8 cellular contexts compared by ENCODE assay signal in genomic region chr7:135335628-135336139, GRCh38.
DNase-seq lines count a peak whose midpoint lies in the region; ATAC-seq and TF ChIP-seq lines count a peak whose summit lies in the region.

No MANE protein-coding gene starts in this region.

- CTCF ChIA-PET in activated naive CD4-positive, alpha-beta T cell treated with anti-CD3 and anti-CD28 coated beads for 36 hours (lab: Charles Lee): interaction anchor here (0.5 to 3.4 kb wide), 10 partner anchors 12 to 581 kb away, joined by 3 to 37 read pairs (median 3); no protein-coding TSS in a partner anchor

- no peak overlapping the region for H3K4me3 ChIP-seq in right atrium auricular region

- H3K4me1 ChIP-seq in right atrium auricular region: no peaks in the 10 kb centered on the region

- H3K36me3 ChIP-seq in right atrium auricular region: no peaks in the 10 kb centered on the region

- H3K9me3 Mint-ChIP-seq in activated naive CD4-positive, alpha-beta T cell treated with anti-CD3 and anti-CD28 coated beads for 36 hours: peaks cover 4% of the 10 kb centered on the region

- no peaks in the 10 kb centered on the region for H3K27me3 ChIP-seq in right atrium auricular region

- peaks cover 2% of the 10 kb centered on the region for H3K4me1 Mint-ChIP-seq in activated naive CD4-positive, alpha-beta T cell treated with anti-CD3 and anti-CD28 coated beads for 36 hours (ENCODE audit: low read depth)

- no peaks in the 10 kb centered on the region for H3K27me3 Mint-ChIP-seq in activated naive CD4-positive, alpha-beta T cell treated with anti-CD3 and anti-CD28 coated beads for 36 hours (ENCODE audit: low read depth)

- intact Hi-C loops in Right ventricle myocardium superior (cut with DNase I): loop anchor here (5.0 kb wide), 1 partner anchor 53 kb away; no protein-coding TSS in a partner anchor
- intact Hi-C loops in activated naive CD4-positive, alpha-beta T cell treated with anti-CD3 and anti-CD28 coated beads for 36 hours (cut with micrococcal nuclease): loop anchor here (1.0 kb wide), 1 partner anchor 54 kb away; no protein-coding TSS in a partner anchor

- ATAC-seq in Right ventricle myocardium superior (ENCODE audit: poor library complexity) (peak; percentile 69), HG03457 (IDR thresholded peaks at IDR 0.05; ENCODE audit: unreplicated experiment) (peak; percentile 74), GM21528 (IDR thresholded peaks at IDR 0.05; ENCODE audit: low FRiP score, unreplicated experiment) (no peak)

- H3K4me3 Mint-ChIP-seq in activated naive CD4-positive, alpha-beta T cell treated with anti-CD3 and anti-CD28 coated beads for 36 hours: no peak overlapping the region

- no peaks in the 10 kb centered on the region for H3K36me3 Mint-ChIP-seq in activated naive CD4-positive, alpha-beta T cell treated with anti-CD3 and anti-CD28 coated beads for 36 hours (ENCODE audit: low read depth)

- H3K9me3 ChIP-seq in right atrium auricular region: no peaks in the 10 kb centered on the region

- DNase-seq in Right ventricle myocardium superior (no peak), right atrium auricular region (ENCODE audit: low spot score) (no peak), NCI-H526 treated with DMSO at 0.1 percent for 48 hours (lab: John Stamatoyannopoulos, UW) (peak; percentile 84), hepatic stellate cell (ENCODE audit: low spot score) (peak; percentile 30)
- DNase-seq in activated naive CD4-positive, alpha-beta T cell treated with anti-CD3 and anti-CD28 coated beads for 36 hours: peak; percentile 73
- peak; percentile 54 for DNase-seq in stimulated activated CD4-positive, alpha-beta T cell treated with anti-CD3 and anti-CD28 coated beads, Interleukin-1b, Interleukin-23, amount 100 ng/mL, for 48 hours

- H3K27ac Mint-ChIP-seq in activated naive CD4-positive, alpha-beta T cell treated with anti-CD3 and anti-CD28 coated beads for 36 hours: no peak overlapping the region

- peak in 1 of 2 donors; percentile 47 for TF ChIP-seq CTCF in right atrium auricular region (IDR thresholded peaks at IDR 0.05)

- no peak overlapping the region for H3K27ac ChIP-seq in right atrium auricular region

Comparison
In these comparisons a context has a peak if more than half of its experiments do, and no peak if none do; other contexts are left out.
1. DNase-seq: peak in NCI-H526 treated with DMSO at 0.1 percent for 48 hours (single experiment), activated naive CD4-positive, alpha-beta T cell treated with anti-CD3 and anti-CD28 coated beads for 36 hours (single experiment), hepatic stellate cell (single experiment) and stimulated activated CD4-positive, alpha-beta T cell treated with anti-CD3 and anti-CD28 coated beads, Interleukin-1b, Interleukin-23, amount 100 ng/mL, for 48 hours (single experiment); none in Right ventricle myocardium superior (single experiment) and right atrium auricular region (single experiment).